35 cellular contexts compared by ENCODE assay signal in genomic region chr20:60845146-60845545, GRCh38.
"Had no signal": no experiment of that assay in that cellular context is flagged by ENCODE, and none has a peak within 500 bp of the region (broad histone marks: within the 10 kb centered on the region; RNA-seq: fewer than 3 reads in every experiment).

No MANE protein-coding gene starts in this region.

- H3K9me3 Mint-ChIP-seq: activated CD4-positive, alpha-beta T cell treated with anti-CD3 and anti-CD28 coated beads, Interleukin-2, amount 10 ng/mL, durations not matched to agents 7 days and 5 days; activated naive CD4-positive, alpha-beta T cell treated with anti-CD3 and anti-CD28 coated beads, Interleukin-2, amount 50 U/mL, for 24 hours; activated naive CD8-positive, alpha-beta T cell treated with anti-CD3 and anti-CD28 coated beads, Interleukin-2, amount 10 ng/mL, durations not matched to agents 7 days and 5 days; activated T-cell treated with anti-CD3 and anti-CD28 coated beads, Interleukin-2, amount 50 U/mL, for 24 hours; activated T-helper 2 cell treated with anti-CD3 and anti-CD28 coated beads, Interferon-gamma antibody, Interleukin-2, Interleukin-4, amounts not matched to agents 10 μg/mL and 5 μg/mL and 100 μg/mL, durations not matched to agents 14 hours and 24 hours and 36 hours; T-helper 1 cell treated with Interleukin-12 subunit alpha and Interleukin-12 subunit beta and Interleukin-4 antibody, amounts not matched to agents 30 μg/mL and 1 μg/mL, for 36 hours; T-helper 2 cell treated with Interferon-gamma antibody and Interleukin-4, amounts not matched to agents 5 μg/mL and 100 μg/mL, for 36 hours had no signal

- H3K27ac Mint-ChIP-seq: activated CD4-positive, alpha-beta memory T cell treated with anti-CD3 and anti-CD28 coated beads, Interleukin-2, amount 10 ng/mL, durations not matched to agents 7 days and 5 days; activated CD4-positive, alpha-beta T cell treated with anti-CD3 and anti-CD28 coated beads for 36 hours; activated CD4-positive, alpha-beta T cell treated with anti-CD3 and anti-CD28 coated beads, Interleukin-2, amount 10 ng/mL, durations not matched to agents 7 days and 5 days; activated CD8-positive, alpha-beta memory T cell treated with anti-CD3 and anti-CD28 coated beads, Interleukin-2, amount 10 ng/mL, durations not matched to agents 7 days and 5 days; activated CD8-positive, alpha-beta T cell treated with anti-CD3 and anti-CD28 coated beads, Interleukin-2, amount 10 ng/mL, durations not matched to agents 7 days and 5 days; activated naive CD4-positive, alpha-beta T cell treated with anti-CD3 and anti-CD28 coated beads, Interleukin-2, amount 10 ng/mL, durations not matched to agents 7 days and 5 days; activated naive CD4-positive, alpha-beta T cell treated with anti-CD3 and anti-CD28 coated beads, Interleukin-2, amount 50 U/mL, for 24 hours; activated naive CD8-positive, alpha-beta T cell; activated naive CD8-positive, alpha-beta T cell treated with anti-CD3 and anti-CD28 coated beads, Interleukin-2, amount 10 ng/mL, durations not matched to agents 7 days and 5 days; activated T-cell treated with anti-CD3 and anti-CD28 coated beads, Interleukin-2, amount 50 U/mL, for 24 hours; activated T-helper 2 cell treated with anti-CD3 and anti-CD28 coated beads, Interferon-gamma antibody, Interleukin-2, Interleukin-4, amounts not matched to agents 10 μg/mL and 5 μg/mL and 100 μg/mL, durations not matched to agents 14 hours and 24 hours and 36 hours; T-helper 1 cell treated with Interleukin-12 subunit alpha and Interleukin-12 subunit beta and Interleukin-4 antibody, amounts not matched to agents 30 μg/mL and 1 μg/mL, for 36 hours; T-helper 2 cell treated with Interferon-gamma antibody and Interleukin-4, amounts not matched to agents 5 μg/mL and 100 μg/mL, for 36 hours; WTC11 had no signal

- H3K4me3 Mint-ChIP-seq: activated CD4-positive, alpha-beta memory T cell treated with anti-CD3 and anti-CD28 coated beads, Interleukin-2, amount 10 ng/mL, durations not matched to agents 7 days and 5 days; activated CD4-positive, alpha-beta T cell treated with anti-CD3 and anti-CD28 coated beads for 36 hours; activated CD4-positive, alpha-beta T cell treated with anti-CD3 and anti-CD28 coated beads, Interleukin-2, amount 10 ng/mL, durations not matched to agents 7 days and 5 days; activated CD8-positive, alpha-beta memory T cell treated with anti-CD3 and anti-CD28 coated beads, Interleukin-2, amount 10 ng/mL, durations not matched to agents 7 days and 5 days; activated CD8-positive, alpha-beta T cell treated with anti-CD3 and anti-CD28 coated beads, Interleukin-2, amount 10 ng/mL, durations not matched to agents 7 days and 5 days; activated naive CD4-positive, alpha-beta T cell treated with anti-CD3 and anti-CD28 coated beads, Interleukin-2, amount 10 ng/mL, durations not matched to agents 7 days and 5 days; activated naive CD4-positive, alpha-beta T cell treated with anti-CD3 and anti-CD28 coated beads, Interleukin-2, amount 50 U/mL, for 24 hours; activated naive CD8-positive, alpha-beta T cell; activated naive CD8-positive, alpha-beta T cell treated with anti-CD3 and anti-CD28 coated beads, Interleukin-2, amount 10 ng/mL, durations not matched to agents 7 days and 5 days; activated T-cell treated with anti-CD3 and anti-CD28 coated beads, Interleukin-2, amount 50 U/mL, for 24 hours; T-helper 1 cell treated with Interleukin-12 subunit alpha and Interleukin-12 subunit beta and Interleukin-4 antibody, amounts not matched to agents 30 μg/mL and 1 μg/mL, for 36 hours; T-helper 2 cell treated with Interferon-gamma antibody and Interleukin-4, amounts not matched to agents 5 μg/mL and 100 μg/mL, for 36 hours; WTC11 had no signal

- H3K27me3 ChIP-seq: body of pancreas, brain microvascular endothelial cell, breast epithelium had no signal

- H3K4me3 ChIP-seq: adrenal gland, body of pancreas, breast epithelium had no signal

- H3K4me1 Mint-ChIP-seq: activated CD4-positive, alpha-beta memory T cell treated with anti-CD3 and anti-CD28 coated beads, Interleukin-2, amount 10 ng/mL, durations not matched to agents 7 days and 5 days; activated CD4-positive, alpha-beta T cell treated with anti-CD3 and anti-CD28 coated beads for 36 hours; activated CD4-positive, alpha-beta T cell treated with anti-CD3 and anti-CD28 coated beads, Interleukin-2, amount 10 ng/mL, durations not matched to agents 7 days and 5 days; activated CD8-positive, alpha-beta memory T cell treated with anti-CD3 and anti-CD28 coated beads, Interleukin-2, amount 10 ng/mL, durations not matched to agents 7 days and 5 days; activated naive CD4-positive, alpha-beta T cell treated with anti-CD3 and anti-CD28 coated beads, Interleukin-2, amount 10 ng/mL, durations not matched to agents 7 days and 5 days; activated naive CD4-positive, alpha-beta T cell treated with anti-CD3 and anti-CD28 coated beads, Interleukin-2, amount 50 U/mL, for 24 hours; activated naive CD8-positive, alpha-beta T cell treated with anti-CD3 and anti-CD28 coated beads, Interleukin-2, amount 10 ng/mL, durations not matched to agents 7 days and 5 days had no signal

- H3K36me3 Mint-ChIP-seq: activated CD8-positive, alpha-beta memory T cell treated with anti-CD3 and anti-CD28 coated beads, Interleukin-2, amount 10 ng/mL, durations not matched to agents 7 days and 5 days; activated naive CD4-positive, alpha-beta T cell treated with anti-CD3 and anti-CD28 coated beads, Interleukin-2, amount 10 ng/mL, durations not matched to agents 7 days and 5 days; activated naive CD4-positive, alpha-beta T cell treated with anti-CD3 and anti-CD28 coated beads, Interleukin-2, amount 50 U/mL, for 24 hours; activated naive CD8-positive, alpha-beta T cell; activated naive CD8-positive, alpha-beta T cell treated with anti-CD3 and anti-CD28 coated beads, Interleukin-2, amount 10 ng/mL, durations not matched to agents 7 days and 5 days had no signal

- ATAC-seq: activated CD4-positive, alpha-beta T cell treated with anti-CD3 and anti-CD28 coated beads for 36 hours; activated CD4-positive, CD25-positive, alpha-beta regulatory T cell treated with anti-CD3 and anti-CD28 coated beads, Interleukin-2, amount 50 U/mL, for 24 hours; activated CD8-positive, alpha-beta memory T cell treated with anti-CD3 and anti-CD28 coated beads, Interleukin-2, amount 10 ng/mL, durations not matched to agents 7 days and 5 days; activated CD8-positive, alpha-beta T cell treated with anti-CD3 and anti-CD28 coated beads, Interleukin-2, amount 10 ng/mL, durations not matched to agents 7 days and 5 days; body of pancreas; WTC11 had no signal

- H3K27me3 Mint-ChIP-seq: activated CD4-positive, alpha-beta memory T cell treated with anti-CD3 and anti-CD28 coated beads, Interleukin-2, amount 10 ng/mL, durations not matched to agents 7 days and 5 days; activated CD4-positive, alpha-beta T cell treated with anti-CD3 and anti-CD28 coated beads, Interleukin-2, amount 10 ng/mL, durations not matched to agents 7 days and 5 days; activated CD8-positive, alpha-beta memory T cell treated with anti-CD3 and anti-CD28 coated beads, Interleukin-2, amount 10 ng/mL, durations not matched to agents 7 days and 5 days; activated naive CD4-positive, alpha-beta T cell treated with anti-CD3 and anti-CD28 coated beads, Interleukin-2, amount 10 ng/mL, durations not matched to agents 7 days and 5 days had no signal

- H3K36me3 ChIP-seq: adrenal gland, brain microvascular endothelial cell, breast epithelium, WERI-Rb-1 had no signal

- H3K9me3 ChIP-seq: adrenal gland, body of pancreas, breast epithelium had no signal

- DNase-seq: activated CD4-positive, alpha-beta memory T cell treated with anti-CD3 and anti-CD28 coated beads, Interleukin-2, amount 10 ng/mL, durations not matched to agents 7 days and 5 days; activated CD4-positive, alpha-beta T cell treated with anti-CD3 and anti-CD28 coated beads for 1 hour; activated CD4-positive, alpha-beta T cell treated with anti-CD3 and anti-CD28 coated beads for 36 hours; activated CD4-positive, alpha-beta T cell treated with anti-CD3 and anti-CD28 coated beads for 48 hours; activated CD4-positive, alpha-beta T cell treated with anti-CD3 and anti-CD28 coated beads, Interleukin-2, amount 10 ng/mL, durations not matched to agents 7 days and 5 days; activated CD4-positive, alpha-beta T cell treated with anti-CD3 and anti-CD28 coated beads, Interleukin-2, amount 50 U/mL, for 48 hours; activated CD4-positive, CD25-positive, alpha-beta regulatory T cell; activated CD8-positive, alpha-beta memory T cell treated with anti-CD3 and anti-CD28 coated beads for 24 hours; activated CD8-positive, alpha-beta memory T cell treated with anti-CD3 and anti-CD28 coated beads, Interleukin-2, amount 10 ng/mL, durations not matched to agents 7 days and 5 days; activated CD8-positive, alpha-beta memory T cell treated with anti-CD3 and anti-CD28 coated beads, Interleukin-2, amount 50 U/mL, for 48 hours; activated CD8-positive, alpha-beta T cell treated with anti-CD3 and anti-CD28 coated beads, Interleukin-2, amount 10 ng/mL, durations not matched to agents 7 days and 5 days; activated effector memory CD4-positive, alpha-beta T cell treated with Interleukin-2 at 50 U/mL for 16 hours; activated gamma-delta T cell; activated naive CD4-positive, alpha-beta T cell treated with anti-CD3 and anti-CD28 coated beads, Interleukin-2, amount 10 ng/mL, durations not matched to agents 7 days and 5 days; activated naive CD4-positive, alpha-beta T cell treated with Interleukin-2 at 50 U/mL for 16 hours; activated naive CD8-positive, alpha-beta T cell treated with anti-CD3 and anti-CD28 coated beads, Interleukin-2, amount 10 ng/mL, durations not matched to agents 7 days and 5 days; activated T-cell treated with anti-CD3 and anti-CD28 coated beads, Interleukin-2, amount 50 U/mL, for 24 hours; activated T-cell treated with anti-CD3 and anti-CD28 coated beads, Interleukin-2, amount 50 U/mL, for 48 hours; adrenal gland; amniotic stem cell; aorta; body of pancreas; brain microvascular endothelial cell; central memory CD4-positive, alpha-beta T cell; T-helper 2 cell; T-helper 9 cell; WERI-Rb-1 had no signal
